ENCODE assay signal across 14 cellular contexts in the genomic region with DNA sequence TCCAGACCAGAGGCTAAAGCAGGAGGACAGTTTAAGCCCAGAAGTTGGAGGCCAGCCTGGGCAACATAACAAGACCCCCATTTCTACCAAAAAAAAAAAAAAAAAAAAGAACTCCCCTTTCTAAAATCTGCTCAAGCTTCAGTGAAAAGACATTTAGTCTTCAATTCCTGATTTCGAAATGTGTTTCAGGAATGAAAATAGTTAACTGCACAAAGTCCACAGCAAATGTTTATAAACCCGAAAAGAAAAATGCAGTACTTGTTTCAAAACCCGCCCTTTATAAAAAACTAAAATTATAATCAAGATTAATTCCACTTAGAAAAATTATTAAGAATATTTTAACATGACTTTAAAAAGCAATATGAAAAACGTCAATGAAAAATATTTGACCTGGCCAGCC. TPM values are rescaled to one million over a fixed set of nuclear protein-coding genes. Genes with fewer than 3 reads are reported as not detected.
DNase-seq lines count a peak whose midpoint lies in the region; ATAC-seq and TF ChIP-seq lines count a peak whose summit lies in the region.
"Had no signal": no experiment of that assay in that cellular context is flagged by ENCODE, and none has a peak within 500 bp of the region (broad histone marks: within the 10 kb centered on the region; RNA-seq: fewer than 3 reads in every experiment).

No MANE protein-coding gene starts in this region.

- POLR2A ChIA-PET in OCI-LY7 (lab: Charles Lee), result no interaction called here

- no peaks in the 10 kb centered on the region for H3K9me3 ChIP-seq in OCI-LY7 (ENCODE audit: low read length)
- no peaks in the 10 kb centered on the region for H3K9me3 ChIP-seq in osteoblast (ENCODE audit: low read depth, low read length)

- peaks cover under 1% of the 10 kb centered on the region for H3K36me3 Mint-ChIP-seq in dendritic cell treated with granulocyte-macrophage colony-stimulating factor and Interleukin-4, amounts not matched to agents 40 ng/mL and 50 ng/mL, for 4 days (ENCODE audit: low read depth)
- peaks cover 4% of the 10 kb centered on the region for H3K36me3 Mint-ChIP-seq in mesothelial cell of epicardium
- H3K36me3 Mint-ChIP-seq: IgD-negative memory B cell had no signal

- H3K4me1 ChIP-seq in OCI-LY7 (ENCODE audit: insufficient read depth, low read length, poor library complexity, severe bottlenecking), result no peaks in the 10 kb centered on the region
- H3K4me1 ChIP-seq in osteoblast (ENCODE audit: insufficient read depth, low read length), result no peaks in the 10 kb centered on the region

- H3K4me3 ChIP-seq in OCI-LY7 (ENCODE audit: low read depth, low read length, poor library complexity, severe bottlenecking) (no peak overlapping the region), osteoblast (ENCODE audit: insufficient read depth, low read length) (no peak overlapping the region), dorsolateral prefrontal cortex (no peak overlapping the region)
- H3K4me3 ChIP-seq: BLaER1 treated with 17β-estradiol and CSF1 and Interleukin-3, amounts not matched to agents 10 nM and 100 nM had no signal

- H3K27me3 ChIP-seq in osteoblast (ENCODE audit: insufficient read depth, low read length) (no peaks in the 10 kb centered on the region), dorsolateral prefrontal cortex (no peaks in the 10 kb centered on the region)
- H3K27me3 ChIP-seq: BLaER1 treated with 17β-estradiol and CSF1 and Interleukin-3, amounts not matched to agents 10 nM and 100 nM had no signal

- H3K79me2 ChIP-seq in OCI-LY7 (ENCODE audit: insufficient read depth, low read depth, low read length), result peaks cover 94% of the 10 kb centered on the region
- peaks cover 99% of the 10 kb centered on the region for H3K79me2 ChIP-seq in osteoblast (ENCODE audit: insufficient read depth, low read length)

- H3K27ac ChIP-seq in OCI-LY7 (ENCODE audit: low read depth, low read length, poor library complexity, severe bottlenecking), result no peak overlapping the region
- H3K27ac ChIP-seq in osteoblast (ENCODE audit: low read depth, low read length), result no peak overlapping the region
- no peak overlapping the region for H3K27ac ChIP-seq in dorsolateral prefrontal cortex
- H3K27ac ChIP-seq: BLaER1 treated with 17β-estradiol and CSF1 and Interleukin-3, amounts not matched to agents 10 nM and 100 nM had no signal

- H3K27ac Mint-ChIP-seq in dendritic cell treated with granulocyte-macrophage colony-stimulating factor and Interleukin-4, amounts not matched to agents 40 ng/mL and 50 ng/mL, for 4 days, result peak overlapping the region; percentile 32
- peak overlapping the region; percentile 59 for H3K27ac Mint-ChIP-seq in mesothelial cell of epicardium
- H3K27ac Mint-ChIP-seq: CD4-positive, CD25-positive, alpha-beta regulatory T cell; IgD-negative memory B cell had no signal

- H2AFZ ChIP-seq in OCI-LY7 (ENCODE audit: low read length) (no peak overlapping the region), osteoblast (ENCODE audit: low read length) (no peak overlapping the region)

- H3K27me3 Mint-ChIP-seq in dendritic cell treated with granulocyte-macrophage colony-stimulating factor and Interleukin-4, amounts not matched to agents 40 ng/mL and 50 ng/mL, for 4 days, result no peaks in the 10 kb centered on the region
- H3K27me3 Mint-ChIP-seq in mesothelial cell of epicardium (ENCODE audit: low read depth), result no peaks in the 10 kb centered on the region
- H3K27me3 Mint-ChIP-seq: CD4-positive, CD25-positive, alpha-beta regulatory T cell; IgD-negative memory B cell had no signal

- H3K9me3 Mint-ChIP-seq in dendritic cell treated with granulocyte-macrophage colony-stimulating factor and Interleukin-4, amounts not matched to agents 40 ng/mL and 50 ng/mL, for 4 days, result no peaks in the 10 kb centered on the region
- no peaks in the 10 kb centered on the region for H3K9me3 Mint-ChIP-seq in mesothelial cell of epicardium
- H3K9me3 Mint-ChIP-seq: CD4-positive, CD25-positive, alpha-beta regulatory T cell; IgD-negative memory B cell had no signal

- H3K4me3 Mint-ChIP-seq in dendritic cell treated with granulocyte-macrophage colony-stimulating factor and Interleukin-4, amounts not matched to agents 40 ng/mL and 50 ng/mL, for 4 days, result no peak overlapping the region
- no peak overlapping the region for H3K4me3 Mint-ChIP-seq in mesothelial cell of epicardium
- H3K4me3 Mint-ChIP-seq: CD4-positive, CD25-positive, alpha-beta regulatory T cell; IgD-negative memory B cell had no signal

- H3K4me2 ChIP-seq in OCI-LY7 (ENCODE audit: low read length), result no peak overlapping the region
- no peak overlapping the region for H3K4me2 ChIP-seq in osteoblast (ENCODE audit: insufficient read depth, low read length)
- H3K4me2 ChIP-seq: BLaER1 treated with 17β-estradiol and CSF1 and Interleukin-3, amounts not matched to agents 10 nM and 100 nM had no signal

- H4K20me1 ChIP-seq in OCI-LY7 (ENCODE audit: insufficient read depth, low read length), result no peaks in the 10 kb centered on the region; the same call in 1 of the 2 replicates
- peaks cover 76% of the 10 kb centered on the region for H4K20me1 ChIP-seq in osteoblast (ENCODE audit: insufficient read depth, low read length)

- CTCF ChIA-PET in OCI-LY7 (lab: Charles Lee; ENCODE audit: unreplicated experiment), result no interaction called here

- intact Hi-C loops in OCI-LY7 (cut with micrococcal nuclease; ENCODE audit: unreplicated experiment), result no loop called here
- intact Hi-C loops in dendritic cell treated with granulocyte-macrophage colony-stimulating factor and Interleukin-4, amounts not matched to agents 40 ng/mL and 50 ng/mL, for 4 days (cut with micrococcal nuclease), result no loop called here
- intact Hi-C loops in dorsolateral prefrontal cortex (cut with DNase I), result no loop called here

- H3K9me2 ChIP-seq in OCI-LY7 (ENCODE audit: insufficient read depth, low read length), result no peaks in the 10 kb centered on the region

- no peak for DNase-seq in OCI-LY7 (ENCODE audit: low spot score)
- no peak for DNase-seq in left lobe of liver (ENCODE audit: low spot score)
- DNase-seq in mesothelial cell of epicardium (ENCODE audit: low spot score in 2 of 2, unreplicated experiment in 2 of 2), result no peak
- DNase-seq in osteoblast (ENCODE audit: insufficient read length, low spot score, missing footprints), result no peak
- no peak for DNase-seq in T-helper 1 cell
- no peak for DNase-seq in activated T-cell treated with anti-CD3 and anti-CD28 coated beads, Interleukin-2, amount 50 U/mL, for 48 hours
- DNase-seq in dorsolateral prefrontal cortex, result no peak
- DNase-seq: ACHN; CD4-positive, CD25-positive, alpha-beta regulatory T cell; DMS79; HCEC 1CT had no signal

- TF ChIP-seq CTCF in OCI-LY7 (conservative IDR thresholded peaks at IDR 0.05; ENCODE audit: low read length) (no peak), mesothelial cell of epicardium (IDR thresholded peaks at IDR 0.05; ENCODE audit: unreplicated experiment) (no peak), osteoblast (IDR thresholded peaks at IDR 0.05; ENCODE audit: extremely low read depth, low read depth, low read length) (no peak), dorsolateral prefrontal cortex (IDR thresholded peaks at IDR 0.05 in 54 of 56, conservative IDR thresholded peaks at IDR 0.05 in 2 of 56; ENCODE audit: low read depth in 1 of 56, partially characterized antibody in 56 of 56) (no peak)

- TSS peak; percentile 38 for BruUV-seq in OCI-LY7 (replicated peaks; lab: Mats Ljungman, UMichigan)

- H3K4me1 Mint-ChIP-seq in dendritic cell treated with granulocyte-macrophage colony-stimulating factor and Interleukin-4, amounts not matched to agents 40 ng/mL and 50 ng/mL, for 4 days (ENCODE audit: low read depth), result peaks cover 7% of the 10 kb centered on the region
- H3K4me1 Mint-ChIP-seq in mesothelial cell of epicardium, result peaks cover 4% of the 10 kb centered on the region

- peak; percentile 53 for ATAC-seq in left lobe of liver

- H3K36me3 ChIP-seq in OCI-LY7 (ENCODE audit: insufficient read depth, low read length) (peaks cover 14% of the 10 kb centered on the region; the same call in 1 of the 2 replicates), osteoblast (ENCODE audit: insufficient read depth, low read length) (no peaks in the 10 kb centered on the region)

RNA-seq across cellular contexts. Expression of a gene that starts 12.1 kb away (rescaled TPM):
- total RNA-seq in OCI-LY7 (2014; rRNA removed; shearing (Covaris generic)), result 21.2 and 36.1 TPM in 2 replicates
- total RNA-seq in OCI-LY7 (2022), result 81.4 and 89.0 TPM in 2 replicates
- 23.2 TPM for total RNA-seq in left lobe of liver
- 149 to 152 TPM (median 150 TPM) in 3 replicates for total RNA-seq in mesothelial cell of epicardium
- 39.4 and 51.9 TPM in 2 replicates for total RNA-seq in osteoblast
- 100 to 1,000 TPM in 119 of 120 experiments, 10 to 100 TPM in 1; 95.9 to 177 (median 130) TPM for total RNA-seq in dorsolateral prefrontal cortex
